In the genomic region with DNA sequence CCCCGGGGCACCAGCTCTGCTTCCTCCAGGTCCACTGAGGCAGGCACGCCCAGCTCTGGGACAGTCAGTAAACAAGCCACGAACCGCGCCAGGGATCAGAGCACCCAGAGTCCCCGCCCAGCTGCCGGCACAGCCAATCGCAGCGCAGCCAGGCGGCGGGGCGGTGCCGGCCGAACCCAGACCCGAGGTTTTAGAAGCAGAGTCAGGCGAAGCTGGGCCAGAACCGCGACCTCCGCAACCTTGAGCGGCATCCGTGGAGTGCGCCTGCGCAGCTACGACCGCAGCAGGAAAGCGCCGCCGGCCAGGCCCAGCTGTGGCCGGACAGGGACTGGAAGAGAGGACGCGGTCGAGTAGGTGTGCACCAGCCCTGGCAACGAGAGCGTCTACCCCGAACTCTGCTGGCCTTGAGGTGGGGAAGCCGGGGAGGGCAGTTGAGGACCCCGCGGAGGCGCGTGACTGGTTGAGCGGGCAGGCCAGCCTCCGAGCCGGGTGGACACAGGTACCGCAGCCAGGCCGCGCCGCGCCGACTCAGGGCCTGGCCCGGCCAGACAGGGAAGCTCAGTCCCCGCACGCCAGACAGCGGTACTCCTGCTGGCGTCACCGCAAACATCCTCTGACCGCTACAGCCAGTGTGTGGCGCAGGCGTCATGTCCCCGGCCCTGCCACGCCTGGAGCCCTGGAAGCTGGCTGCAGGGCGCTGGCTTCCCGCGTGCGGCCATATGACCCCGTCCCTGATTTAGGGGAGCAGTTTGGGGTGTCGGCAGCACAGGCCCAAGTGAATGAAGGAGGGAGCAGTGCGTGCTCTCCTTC, we compare ENCODE assay signal across 8 cellular contexts. TPM values are rescaled to one million over a fixed set of nuclear protein-coding genes. Genes with fewer than 3 reads are reported as not detected.
DNase-seq lines count a peak whose midpoint lies in the region; ATAC-seq lines count a peak whose summit lies in the region.

Gene CTSL (plus strand): TSS at position 220 of the 810 bp plus-strand sequence. CDS start 1,485 bp downstream, outside the sequence.

- CTCF ChIA-PET in activated CD4-positive, alpha-beta memory T cell treated with anti-CD3 and anti-CD28 coated beads for 36 hours (lab: Charles Lee), result interaction anchor here (0.9 kb wide), 1 partner anchor 67 kb away, joined by 3 read pairs; no protein-coding TSS in a partner anchor

- intact Hi-C loops in activated CD4-positive, alpha-beta memory T cell treated with anti-CD3 and anti-CD28 coated beads for 36 hours (cut with micrococcal nuclease), result no loop called here

- H3K36me3 Mint-ChIP-seq in activated CD4-positive, alpha-beta memory T cell treated with anti-CD3 and anti-CD28 coated beads for 36 hours, result peaks cover 8% of the 10 kb centered on the region

- H3K27me3 Mint-ChIP-seq in activated CD4-positive, alpha-beta memory T cell treated with anti-CD3 and anti-CD28 coated beads for 36 hours, result peaks cover 5% of the 10 kb centered on the region

- peak within 1 kb of the TSS; percentile 60 for H3K27ac Mint-ChIP-seq in activated CD4-positive, alpha-beta memory T cell treated with anti-CD3 and anti-CD28 coated beads for 36 hours

- H3K4me1 Mint-ChIP-seq in activated CD4-positive, alpha-beta memory T cell treated with anti-CD3 and anti-CD28 coated beads for 36 hours (ENCODE audit: low read depth), result peaks cover 27% of the 10 kb centered on the region

- H3K9me3 Mint-ChIP-seq in activated CD4-positive, alpha-beta memory T cell treated with anti-CD3 and anti-CD28 coated beads for 36 hours, result no peaks in the 10 kb centered on the region

- H3K4me3 Mint-ChIP-seq in activated CD4-positive, alpha-beta memory T cell treated with anti-CD3 and anti-CD28 coated beads for 36 hours, result peak within 1 kb of the TSS; percentile 85

- ATAC-seq in GM19463 (IDR thresholded peaks at IDR 0.05; ENCODE audit: unreplicated experiment) (peak; percentile 65), left lobe of liver (peak; percentile 93), HG03521 (IDR thresholded peaks at IDR 0.05; ENCODE audit: unreplicated experiment) (no peak), GM21737 (IDR thresholded peaks at IDR 0.05; ENCODE audit: unreplicated experiment) (no peak)

- DNase-seq in NCI-H345 (lab: John Stamatoyannopoulos, UW), result peak; percentile 49
- peak; percentile 65 for DNase-seq in activated CD4-positive, alpha-beta memory T cell treated with anti-CD3 and anti-CD28 coated beads for 36 hours
- DNase-seq in ecto neural progenitor cell (ENCODE audit: low spot score), result peak; percentile 90
- peak; percentile 97 for DNase-seq in left lobe of liver (ENCODE audit: low spot score)
- DNase-seq in stimulated activated CD4-positive, alpha-beta T cell treated with anti-CD3 and anti-CD28 coated beads, Interleukin-1b, Interleukin-23, amount 100 ng/mL, for 1 hour (ENCODE audit: low read depth in 2 of 2), result peak; percentile 12 to 39

- POLR2A ChIA-PET in activated CD4-positive, alpha-beta memory T cell treated with anti-CD3 and anti-CD28 coated beads for 36 hours (lab: Charles Lee), result interaction anchor here (1.1 to 1.5 kb wide), 2 partner anchors 17 to 67 kb away, joined by 3 to 4 read pairs; no protein-coding TSS in a partner anchor

RNA-seq across cellular contexts. Expression of gene CTSL, which starts in this region (rescaled TPM):
- 10 to 100 TPM; 26.1 to 33.7 TPM for total RNA-seq in activated CD4-positive, alpha-beta memory T cell treated with anti-CD3 and anti-CD28 coated beads for 36 hours
- 152 TPM for total RNA-seq in left lobe of liver

Comparison
In these comparisons a context has a peak if more than half of its experiments do, and no peak if none do; other contexts are left out.
1. ATAC-seq: peak in GM19463 (single experiment) and left lobe of liver (single experiment); none in HG03521 (single experiment) and GM21737 (single experiment).
2. DNase-seq: peak in every context shown above with its lines; median percentile 97 in left lobe of liver; 90 in ecto neural progenitor cell; 65 in activated CD4-positive, alpha-beta memory T cell treated with anti-CD3 and anti-CD28 coated beads for 36 hours; 49 in NCI-H345; 26 in stimulated activated CD4-positive, alpha-beta T cell treated with anti-CD3 and anti-CD28 coated beads, Interleukin-1b, Interleukin-23, amount 100 ng/mL, for 1 hour.